In genomic region chr12:713281-713875, GRCh38 we compare ENCODE assay signal across 11 cellular contexts. TPM values are rescaled to one million over a fixed set of nuclear protein-coding genes. Genes with fewer than 3 reads are reported as not detected.
DNase-seq lines count a peak whose midpoint lies in the region; ATAC-seq and TF ChIP-seq lines count a peak whose summit lies in the region.
"Had no signal": no experiment of that assay in that cellular context is flagged by ENCODE, and none has a peak within 500 bp of the region (broad histone marks: within the 10 kb centered on the region; RNA-seq: fewer than 3 reads in every experiment).

No MANE protein-coding gene starts in this region.

- no peaks in the 10 kb centered on the region for H3K9me3 ChIP-seq in HEK293 (ENCODE audit: control insufficient read depth, insufficient read depth, low read depth, low read length)
- H3K9me3 ChIP-seq: esophagus squamous epithelium had no signal

- H3K27ac Mint-ChIP-seq in WTC11 (no peak overlapping the region), endothelial cell (ENCODE audit: unreplicated experiment) (peak overlapping the region; percentile 24)
- H3K27ac Mint-ChIP-seq: CD4-positive, alpha-beta T cell had no signal

- H3K27me3 Mint-ChIP-seq in WTC11 (ENCODE audit: low read depth) (no peaks in the 10 kb centered on the region), endothelial cell (ENCODE audit: unreplicated experiment) (peaks cover 1% of the 10 kb centered on the region)
- H3K27me3 Mint-ChIP-seq: CD4-positive, alpha-beta T cell had no signal

- DNase-seq in WTC11 (ENCODE audit: low spot score) (no peak), endothelial cell (ENCODE audit: low spot score) (no peak), NK-92 (lab: John Stamatoyannopoulos, UW; ENCODE audit: unreplicated experiment) (no peak), C1 segment of cervical spinal cord (lab: John Stamatoyannopoulos, UW) (no peak)
- DNase-seq in stimulated activated CD4-positive, alpha-beta T cell treated with anti-CD3 and anti-CD28 coated beads, Interleukin-2, amount 100 ng/mL, for 24 hours, result peak; percentile 30 to 56
- DNase-seq: CD4-positive, alpha-beta T cell; esophagus squamous epithelium; GF-D8; NCI-H1694 had no signal

- TF ChIP-seq CTCF in HEK293 (tag by site-specific recombination; IDR thresholded peaks at IDR 0.05) (no peak), WTC11 (IDR thresholded peaks at IDR 0.05) (no peak), endothelial cell (IDR thresholded peaks at IDR 0.05; ENCODE audit: unreplicated experiment) (no peak)

- ATAC-seq in WTC11 (peak; percentile 48), GM19328 (IDR thresholded peaks at IDR 0.05; ENCODE audit: unreplicated experiment) (no peak)

- H3K36me3 Mint-ChIP-seq in WTC11 (no peaks in the 10 kb centered on the region), endothelial cell (ENCODE audit: low read depth, unreplicated experiment) (no peaks in the 10 kb centered on the region)

- no peak overlapping the region for H3K4me3 Mint-ChIP-seq in WTC11
- no peak overlapping the region for H3K4me3 Mint-ChIP-seq in endothelial cell (ENCODE audit: unreplicated experiment)
- H3K4me3 Mint-ChIP-seq: CD4-positive, alpha-beta T cell had no signal

- H3K27ac ChIP-seq in HEK293 (ENCODE audit: extremely low read depth, low read depth, low read length), result no peak overlapping the region

- H3K9me3 Mint-ChIP-seq in WTC11 (peaks cover 3% of the 10 kb centered on the region), endothelial cell (ENCODE audit: unreplicated experiment) (no peaks in the 10 kb centered on the region)
- H3K9me3 Mint-ChIP-seq: CD4-positive, alpha-beta T cell had no signal

- no peaks in the 10 kb centered on the region for H3K36me3 ChIP-seq in HEK293 (ENCODE audit: control insufficient read depth in 2 of 2, insufficient read depth in 1 of 2, low read length in 2 of 2)
- H3K36me3 ChIP-seq: esophagus squamous epithelium had no signal

- H3K4me1 ChIP-seq in HEK293 (ENCODE audit: control insufficient read depth, insufficient read depth, low read length), result peaks cover 5% of the 10 kb centered on the region; the same call in 1 of the 2 replicates

- H3K4me3 ChIP-seq in HEK293 (ENCODE audit: low read depth, low read length), result no peak overlapping the region
- H3K4me3 ChIP-seq: esophagus squamous epithelium had no signal

- POLR2A ChIA-PET in HEK293 (lab: Yijun Ruan, JAX), result interaction anchor here (0.6 kb wide), 1 partner anchor 18 kb away, joined by 6 read pairs; no protein-coding TSS in a partner anchor
- POLR2A ChIA-PET in WTC11 (lab: Charles Lee), result interaction anchor here (1.0 kb wide), 1 partner anchor 20 kb away, joined by 5 read pairs; no protein-coding TSS in a partner anchor

- CTCF ChIA-PET in HEK293 (lab: Yijun Ruan, JAX), result interaction anchor here (0.7 kb wide), 1 partner anchor 379 kb away, joined by 3 read pairs; no protein-coding TSS in a partner anchor
- CTCF ChIA-PET in WTC11 (lab: Charles Lee), result interaction anchor here (2.3 kb wide), 1 partner anchor 38 kb away, joined by 11 read pairs; no protein-coding TSS in a partner anchor

- H3K4me1 Mint-ChIP-seq in WTC11 (peaks cover 20% of the 10 kb centered on the region), endothelial cell (ENCODE audit: unreplicated experiment) (no peaks in the 10 kb centered on the region)

TF ChIP-seq in HEK293, 187 proteins besides CTCF, POLR2A, EP300 and RAD21 (continues in another document):
- 0 out of 2 replicates have a peak, but pooled peaks have one; percentile 15 for TF ChIP-seq SCRT2 (tag by site-specific recombination; IDR thresholded peaks at IDR 0.05)
- no peak for TF ChIP-seq ZNF26 (tag by site-specific recombination; IDR thresholded peaks at IDR 0.05)
- 0 out of 2 replicates have a peak, but pooled peaks have one; percentile 13 for TF ChIP-seq ZFHX2 (tag by site-specific recombination; conservative IDR thresholded peaks at IDR 0.05)
- TF ChIP-seq ELK4 (IDR thresholded peaks at IDR 0.05; ENCODE audit: borderline replicate concordance, low read depth, low read length), result no peak

TF ChIP-seq in WTC11, 78 proteins besides CTCF, POLR2A, EP300 and RAD21:
- TF ChIP-seq FOXJ3 (CRISPR knock-in tag; IDR thresholded peaks at IDR 0.05; ENCODE audit: borderline replicate concordance) (no peak), IRF2 (CRISPR knock-in tag; IDR thresholded peaks at IDR 0.05; ENCODE audit: borderline replicate concordance, low read depth) (no peak), SP1 (CRISPR knock-in tag; conservative IDR thresholded peaks at IDR 0.05) (no peak), NR3C1 (CRISPR knock-in tag; conservative IDR thresholded peaks at IDR 0.05; ENCODE audit: low read depth) (no peak), CREM (CRISPR knock-in tag; IDR thresholded peaks at IDR 0.05) (no peak), SOX15 (CRISPR knock-in tag; IDR thresholded peaks at IDR 0.05) (no peak), CDX4 (CRISPR knock-in tag; IDR thresholded peaks at IDR 0.05; ENCODE audit: borderline replicate concordance) (no peak)

RNA-seq across cellular contexts. Expression of gene WNK1, which starts 39.0 kb away (rescaled TPM):
- total RNA-seq in WTC11 (2021), result 118 to 126 TPM (median 123 TPM) in 3 replicates
- total RNA-seq in endothelial cell (ENCODE audit: unreplicated experiment), result 160 TPM

RNA-seq across cellular contexts. Expression of gene NINJ2, which starts 50.1 kb away (rescaled TPM):
- total RNA-seq in WTC11 (2021) (0.41 to 0.73 TPM (median 0.42 TPM) in 3 replicates), endothelial cell (ENCODE audit: unreplicated experiment) (2.3 TPM)

Comparison
In these comparisons a context has a peak if more than half of its experiments do, and no peak if none do; other contexts are left out.
1. DNase-seq: peak in stimulated activated CD4-positive, alpha-beta T cell treated with anti-CD3 and anti-CD28 coated beads, Interleukin-2, amount 100 ng/mL, for 24 hours (2 of 2); none in WTC11 (single experiment), endothelial cell (single experiment), NK-92 (single experiment) and C1 segment of cervical spinal cord (0 of 14).